1 cellular context compared by ENCODE assay signal in genomic region chr15:39133201-39133600, GRCh38.
TF ChIP-seq lines count a peak whose summit lies in the region.

No MANE protein-coding gene starts in this region.

TF ChIP-seq in SK-N-SH, 30 proteins besides CTCF, POLR2A, EP300 and RAD21 (continued from another document):
- no peak for TF ChIP-seq MAX (IDR thresholded peaks at IDR 0.05; ENCODE audit: low read depth)
- no peak for TF ChIP-seq RFX5 (IDR thresholded peaks at IDR 0.05; ENCODE audit: low read length)
- TF ChIP-seq GATA2 (CRISPR knock-in tag; IDR thresholded peaks at IDR 0.05): no peak
- TF ChIP-seq TAF1 (IDR thresholded peaks at IDR 0.05; ENCODE audit: borderline replicate concordance, low read depth, low read length): no peak
- TF ChIP-seq NFIC (IDR thresholded peaks at IDR 0.05; ENCODE audit: borderline replicate concordance): no peak; the same call in 1 of the 2 replicates
- TF ChIP-seq IRF3 (IDR thresholded peaks at IDR 0.05; ENCODE audit: low read depth, low read length): no peak
- TF ChIP-seq USF2 (IDR thresholded peaks at IDR 0.05; ENCODE audit: borderline replicate concordance, low read depth, low read length): no peak
- TF ChIP-seq FOXM1 (IDR thresholded peaks at IDR 0.05; ENCODE audit: low read depth): no peak
- no peak for TF ChIP-seq FOXJ3 (CRISPR knock-in tag; IDR thresholded peaks at IDR 0.05)
- no peak for TF ChIP-seq FOSL2 (IDR thresholded peaks at IDR 0.05; ENCODE audit: borderline replicate concordance, low read depth)
- TF ChIP-seq RXRA (IDR thresholded peaks at IDR 0.05; ENCODE audit: borderline replicate concordance, low read depth): peak; percentile 63; the same call in 1 of the 2 replicates
- TF ChIP-seq EZH2phosphoT487 (IDR thresholded peaks at IDR 0.05; ENCODE audit: borderline replicate concordance, low read depth): no peak
- peak; percentile 51; the same call in 1 of the 2 replicates for TF ChIP-seq JUND (IDR thresholded peaks at IDR 0.05)
- peak; percentile 21; the same call in 1 of the 2 replicates for TF ChIP-seq POLR2AphosphoS5 (IDR thresholded peaks at IDR 0.05; ENCODE audit: low read depth, low read length)
- no peak for TF ChIP-seq YY1 (IDR thresholded peaks at IDR 0.05; ENCODE audit: low read depth)
- TF ChIP-seq TEAD4 (IDR thresholded peaks at IDR 0.05; ENCODE audit: borderline replicate concordance, insufficient read depth): 0 out of 2 replicates have a peak, but pooled peaks have one; percentile 30
- TF ChIP-seq PBX3 (IDR thresholded peaks at IDR 0.05): peak; percentile 68; the same call in 1 of the 2 replicates
- TF ChIP-seq REST (IDR thresholded peaks at IDR 0.05; ENCODE audit: low read depth, low read length): no peak
- no peak for TF ChIP-seq NRF1 (IDR thresholded peaks at IDR 0.05; ENCODE audit: low read depth, low read length)
